In genomic region chr16:25709182-25709581, GRCh38 we compare ENCODE assay signal across 22 cellular contexts. TPM values are rescaled to one million over a fixed set of nuclear protein-coding genes. Genes with fewer than 3 reads are reported as not detected.
DNase-seq lines count a peak whose midpoint lies in the region; ATAC-seq and TF ChIP-seq lines count a peak whose summit lies in the region.
"Had no signal": no experiment of that assay in that cellular context is flagged by ENCODE, and none has a peak within 500 bp of the region (broad histone marks: within the 10 kb centered on the region; RNA-seq: fewer than 3 reads in every experiment).

No MANE protein-coding gene starts in this region.

- H3K4me1 ChIP-seq in BLaER1 = peaks cover 42% of the 10 kb centered on the region
- H3K4me1 ChIP-seq in naive thymus-derived CD4-positive, alpha-beta T cell (ENCODE audit: control insufficient read depth in 2 of 2, insufficient read depth in 2 of 2, low read length in 2 of 2) = no peaks in the 10 kb centered on the region
- H3K4me1 ChIP-seq: A549 had no signal

- H3K36me3 ChIP-seq in BLaER1 = no peaks in the 10 kb centered on the region
- no peaks in the 10 kb centered on the region for H3K36me3 ChIP-seq in naive thymus-derived CD4-positive, alpha-beta T cell (ENCODE audit: control insufficient read depth in 2 of 3, insufficient read depth in 3 of 3, low read length in 3 of 3)

- in situ Hi-C loops in SK-MEL-5 (cut with HindIII; ENCODE audit: low pct_unique_long_range_greater_than_20kb, low sequenced_read_pairs) = no loop called here

- H3K27ac Mint-ChIP-seq in endothelial cell (ENCODE audit: unreplicated experiment) = peak overlapping the region; percentile 85
- H3K27ac Mint-ChIP-seq in mesothelial cell of epicardium = peak overlapping the region; percentile 24
- H3K27ac Mint-ChIP-seq in naive thymus-derived CD4-positive, alpha-beta T cell = no peak overlapping the region

- H3K27me3 Mint-ChIP-seq in endothelial cell (ENCODE audit: unreplicated experiment) (peaks cover 1% of the 10 kb centered on the region), mesothelial cell of epicardium (ENCODE audit: low read depth) (no peaks in the 10 kb centered on the region)
- peaks cover 12 to 38% (median 22%) of the 10 kb centered on the region in 5 donors for H3K27me3 Mint-ChIP-seq in naive thymus-derived CD4-positive, alpha-beta T cell

- H3K4me1 Mint-ChIP-seq in endothelial cell (ENCODE audit: unreplicated experiment) (peaks cover 16% of the 10 kb centered on the region), mesothelial cell of epicardium (peaks cover 15% of the 10 kb centered on the region)
- H3K4me1 Mint-ChIP-seq in naive thymus-derived CD4-positive, alpha-beta T cell = no peaks in the 10 kb centered on the region

- H3K4me3 ChIP-seq in BLaER1 = peak overlapping the region; percentile 3; the same call in 1 of the 2 replicates
- H3K4me3 ChIP-seq in naive thymus-derived CD4-positive, alpha-beta T cell (ENCODE audit: low read length) = no peak overlapping the region
- H3K4me3 ChIP-seq: A549 had no signal

- no peak for ATAC-seq in naive thymus-derived CD4-positive, alpha-beta T cell
- ATAC-seq in HG03565 (IDR thresholded peaks at IDR 0.05; ENCODE audit: unreplicated experiment) (no peak), GM18505 (IDR thresholded peaks at IDR 0.05; ENCODE audit: unreplicated experiment) (no peak)
- ATAC-seq: A549, SK-N-SH treated with all-trans-retinoic acid at 6 μM for 48 hours had no signal

- no peak for TF ChIP-seq POLR2A in GM18505 (IDR thresholded peaks at IDR 0.05; ENCODE audit: borderline replicate concordance, extremely low read depth, insufficient read depth, insufficient read length)

- POLR2A ChIA-PET in naive thymus-derived CD4-positive, alpha-beta T cell (lab: Charles Lee) = no interaction called here

- H3K9me3 Mint-ChIP-seq in endothelial cell (ENCODE audit: unreplicated experiment) (no peaks in the 10 kb centered on the region), mesothelial cell of epicardium (no peaks in the 10 kb centered on the region)
- H3K9me3 Mint-ChIP-seq in naive thymus-derived CD4-positive, alpha-beta T cell = peaks cover 0 to 8% (median 0%) of the 10 kb centered on the region in 11 donors

- no peak overlapping the region for H3K4me3 Mint-ChIP-seq in endothelial cell (ENCODE audit: unreplicated experiment)
- no peak overlapping the region for H3K4me3 Mint-ChIP-seq in mesothelial cell of epicardium
- no peak overlapping the region for H3K4me3 Mint-ChIP-seq in naive thymus-derived CD4-positive, alpha-beta T cell

- TF ChIP-seq CTCF in endothelial cell (IDR thresholded peaks at IDR 0.05; ENCODE audit: unreplicated experiment) (no peak), mesothelial cell of epicardium (IDR thresholded peaks at IDR 0.05; ENCODE audit: unreplicated experiment) (no peak)

- no peaks in the 10 kb centered on the region for H4K20me1 ChIP-seq in BLaER1

- H3K36me3 Mint-ChIP-seq in endothelial cell (ENCODE audit: low read depth, unreplicated experiment) (no peaks in the 10 kb centered on the region), mesothelial cell of epicardium (no peaks in the 10 kb centered on the region)
- H3K36me3 Mint-ChIP-seq in naive thymus-derived CD4-positive, alpha-beta T cell = no peaks in the 10 kb centered on the region

- peak overlapping the region; percentile 47; the same call in 1 of the 2 replicates for H3K27ac ChIP-seq in BLaER1
- no peak overlapping the region for H3K27ac ChIP-seq in naive thymus-derived CD4-positive, alpha-beta T cell (ENCODE audit: low read depth, low read length)
- H3K27ac ChIP-seq: A549, C4-2B had no signal

- no peaks in the 10 kb centered on the region for H3K9me3 ChIP-seq in BLaER1
- no peaks in the 10 kb centered on the region for H3K9me3 ChIP-seq in naive thymus-derived CD4-positive, alpha-beta T cell (ENCODE audit: control insufficient read depth in 2 of 3, low read length in 3 of 3)
- H3K9me3 ChIP-seq: A549 had no signal

- peak overlapping the region; percentile 25; the same call in 1 of the 2 replicates for H3K9ac ChIP-seq in BLaER1

- intact Hi-C loops in naive thymus-derived CD4-positive, alpha-beta T cell (cut with micrococcal nuclease) = loop anchor here in 1 of 2 donors (5.0 kb wide), 1 partner anchor 477 kb away; no protein-coding TSS in a partner anchor

- CTCF ChIA-PET in naive thymus-derived CD4-positive, alpha-beta T cell (lab: Charles Lee) = no interaction called here

- H3K4me2 ChIP-seq in BLaER1 = peak overlapping the region; percentile 63
- H3K4me2 ChIP-seq: A549 had no signal

- H3K27me3 ChIP-seq in BLaER1 = no peaks in the 10 kb centered on the region
- no peaks in the 10 kb centered on the region for H3K27me3 ChIP-seq in naive thymus-derived CD4-positive, alpha-beta T cell (ENCODE audit: control insufficient read depth in 2 of 2, insufficient read depth in 2 of 2, low read length in 2 of 2)

- DNase-seq in SK-MEL-5 (ENCODE audit: low read depth, low spot score) = peak; percentile 2
- DNase-seq in endothelial cell (ENCODE audit: low spot score) = no peak
- DNase-seq in mesothelial cell of epicardium (ENCODE audit: low spot score in 2 of 2, unreplicated experiment in 2 of 2) = no peak
- DNase-seq in naive thymus-derived CD4-positive, alpha-beta T cell = no peak
- DNase-seq in mesenteric fat pad (ENCODE audit: low spot score) = no peak
- DNase-seq: GDM1, HCEC 1CT, MM.1S, NCI-H1092, NCI-H1436 treated with DMSO at 0.1 percent for 48 hours, NCI-H2029, NCI-H2171, NCI-H446, Right ventricle myocardium superior had no signal

RNA-seq across cellular contexts. Expression of gene HS3ST4, which starts 17.4 kb away (rescaled TPM):
- total RNA-seq in SK-MEL-5 (2014; rRNA removed; shearing (Covaris generic)) = not detected in 2 replicates
- polyA plus RNA-seq in SK-MEL-5 (2015; cell fraction: cytosol; rRNA removed) = not detected in 2 replicates
- not detected in 2 replicates for polyA plus RNA-seq in SK-MEL-5 (2015; cell fraction: nucleus; rRNA removed)
- 4.8 TPM for total RNA-seq in endothelial cell (ENCODE audit: unreplicated experiment)
- total RNA-seq in mesothelial cell of epicardium = 11.1 to 13.4 TPM (median 12.6 TPM) in 3 replicates
- not detected for total RNA-seq in naive thymus-derived CD4-positive, alpha-beta T cell
- not detected for polyA plus RNA-seq in naive thymus-derived CD4-positive, alpha-beta T cell
- not detected for total RNA-seq in mesenteric fat pad
- total RNA-seq: LHCN-M2, OCI-LY7, Right ventricle myocardium superior had no signal
- polyA plus RNA-seq: A549 had no signal

Comparison
In these comparisons a context has a peak if more than half of its experiments do, and no peak if none do; other contexts are left out.
1. H3K27ac Mint-ChIP-seq: peak in endothelial cell (single experiment) and mesothelial cell of epicardium (single experiment); none in naive thymus-derived CD4-positive, alpha-beta T cell (0 of 9).